Comparison of ENCODE assay signal across 8 cellular contexts in the genomic region with DNA sequence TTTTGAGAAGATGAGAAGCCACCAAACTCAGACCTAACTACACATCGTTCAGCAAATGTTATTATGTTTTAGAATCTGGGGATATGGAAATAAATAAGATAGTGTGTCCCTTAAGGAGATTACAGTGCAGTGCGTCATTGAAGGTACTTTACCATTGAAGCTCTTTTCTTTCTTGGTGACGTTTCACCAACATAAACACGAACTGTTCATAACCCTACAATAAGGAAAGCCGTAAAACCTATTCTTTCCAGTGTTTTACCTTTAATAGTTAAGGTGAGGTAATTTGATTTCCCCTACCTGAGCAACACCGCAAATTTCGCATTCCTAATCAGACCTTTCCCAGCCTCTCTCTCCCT. TPM values are rescaled to one million over a fixed set of nuclear protein-coding genes. Genes with fewer than 3 reads are reported as not detected.
DNase-seq lines count a peak whose midpoint lies in the region; ATAC-seq and TF ChIP-seq lines count a peak whose summit lies in the region.

No MANE protein-coding gene starts in this region.

- peak overlapping the region; percentile 95 for H3K4me3 Mint-ChIP-seq in chondrocyte (ENCODE audit: unreplicated experiment)
- H3K4me3 Mint-ChIP-seq in natural killer cell, result peak overlapping the region; percentile 98

- H3K4me1 ChIP-seq in HUES48 (ENCODE audit: control insufficient read depth, insufficient read depth, low read length), result no peaks in the 10 kb centered on the region; the same call in 1 of the 2 replicates

- peak overlapping the region; percentile 91 for H3K9ac ChIP-seq in HUES48 (ENCODE audit: low read depth, low read length)

- H3K36me3 Mint-ChIP-seq in chondrocyte (ENCODE audit: low read depth), result peaks cover 9% of the 10 kb centered on the region
- H3K36me3 Mint-ChIP-seq in natural killer cell, result peaks cover 7% of the 10 kb centered on the region

- H3K27ac ChIP-seq in HUES48 (ENCODE audit: low read depth, low read length), result peak overlapping the region; percentile 90

- no peaks in the 10 kb centered on the region for H3K9me3 ChIP-seq in HUES48 (ENCODE audit: control insufficient read depth, insufficient read depth, low read length)

- H3K9me3 Mint-ChIP-seq in chondrocyte (ENCODE audit: low read depth), result no peaks in the 10 kb centered on the region
- no peaks in the 10 kb centered on the region for H3K9me3 Mint-ChIP-seq in natural killer cell

- no peaks in the 10 kb centered on the region for H3K27me3 ChIP-seq in HUES48 (ENCODE audit: control insufficient read depth, insufficient read depth, low read length)

- peaks cover 15% of the 10 kb centered on the region for H3K27me3 Mint-ChIP-seq in chondrocyte (ENCODE audit: low read depth)
- H3K27me3 Mint-ChIP-seq in natural killer cell (ENCODE audit: low read depth in 2 of 2), result peaks cover 5 to 22% of the 10 kb centered on the region in 2 donors

- TF ChIP-seq CTCF in chondrocyte (IDR thresholded peaks at IDR 0.05), result peak; percentile 46
- no peak for TF ChIP-seq CTCF in natural killer cell (IDR thresholded peaks at IDR 0.05)
- no peak for TF ChIP-seq CTCF in GM10266 (IDR thresholded peaks at IDR 0.05; ENCODE audit: control insufficient read depth, insufficient read depth, low read depth, missing control alignments)

- intact Hi-C loops in natural killer cell (cut with micrococcal nuclease), result loop anchor here (5.0 kb wide), 2 partner anchors 245 to 430 kb away; a partner anchor contains a TSS

- peaks cover 38% of the 10 kb centered on the region for H3K36me3 ChIP-seq in HUES48 (ENCODE audit: control insufficient read depth, insufficient read depth, low read length)

- TF ChIP-seq POLR2A in erythroblast (IDR thresholded peaks at IDR 0.05; ENCODE audit: low read length), result no peak

- peak overlapping the region; percentile 88 for H3K4me3 ChIP-seq in HUES48 (ENCODE audit: low read depth, low read length)

- H3K27ac Mint-ChIP-seq in chondrocyte (ENCODE audit: unreplicated experiment), result peak overlapping the region; percentile 98
- H3K27ac Mint-ChIP-seq in natural killer cell, result peak overlapping the region; percentile 95 to 100

- H3K4me1 Mint-ChIP-seq in chondrocyte (ENCODE audit: low read depth) (peaks cover 18% of the 10 kb centered on the region), natural killer cell (peaks cover 28 to 30% of the 10 kb centered on the region in 2 donors)

- DNase-seq in chondrocyte (ENCODE audit: low spot score), result no peak
- DNase-seq in natural killer cell, result no peak
- no peak for DNase-seq in GM10266 (ENCODE audit: extremely low spot score)
- DNase-seq in erythroblast (lab: John Stamatoyannopoulos, UW), result no peak

- peak; percentile 4 for ATAC-seq in GM18498 (IDR thresholded peaks at IDR 0.05; ENCODE audit: unreplicated experiment)
- ATAC-seq in natural killer cell, result no peak
- ATAC-seq in HG03108 (IDR thresholded peaks at IDR 0.05; ENCODE audit: unreplicated experiment), result no peak
- no peak for ATAC-seq in GM18502 (IDR thresholded peaks at IDR 0.05; ENCODE audit: poor library complexity, unreplicated experiment)

RNA-seq across cellular contexts. Expression of a gene that starts 0.8 kb away (rescaled TPM):
- total RNA-seq in chondrocyte (12.4 to 19.8 TPM (median 12.6 TPM) in 3 replicates), natural killer cell (10 to 100 TPM; 25.5 to 36.0 (median 35.0) TPM)
